Comparison of ENCODE assay signal across 21 cellular contexts in the genomic region with DNA sequence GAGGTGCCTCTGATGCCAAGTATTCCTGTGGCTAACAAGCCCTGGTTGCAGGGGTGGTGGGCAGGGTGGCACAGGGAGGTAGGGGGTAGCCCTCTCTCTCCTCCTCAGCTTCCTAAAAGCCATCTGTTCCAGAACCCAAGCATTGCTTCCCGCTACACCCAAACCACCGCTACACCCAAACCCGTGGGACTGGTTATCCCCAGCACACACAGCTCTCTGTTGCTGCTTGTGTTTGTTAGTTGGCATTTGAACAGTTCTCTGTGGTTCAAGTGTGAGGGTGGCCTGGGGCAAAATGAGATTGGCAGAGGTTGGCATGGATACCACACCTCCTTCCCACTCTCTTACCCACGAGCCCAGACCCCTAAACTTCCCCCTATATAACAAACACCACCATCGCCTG. TPM values are rescaled to one million over a fixed set of nuclear protein-coding genes. Genes with fewer than 3 reads are reported as not detected.
DNase-seq lines count a peak whose midpoint lies in the region; ATAC-seq, FAIRE-seq and TF ChIP-seq lines count a peak whose summit lies in the region.
"Had no signal": no experiment of that assay in that cellular context is flagged by ENCODE, and none has a peak within 500 bp of the region (broad histone marks: within the 10 kb centered on the region; RNA-seq: fewer than 3 reads in every experiment).

No MANE protein-coding gene starts in this region.

- no peaks in the 10 kb centered on the region for H3K27me3 Mint-ChIP-seq in CD14-positive monocyte (ENCODE audit: low read depth in 3 of 3)
- H3K27me3 Mint-ChIP-seq in CD4-positive, alpha-beta T cell, result peaks cover 7% of the 10 kb centered on the region

- TF ChIP-seq CTCF in CD14-positive monocyte (IDR thresholded peaks at IDR 0.05), result no peak
- TF ChIP-seq CTCF in RWPE2 (IDR thresholded peaks at IDR 0.05; ENCODE audit: poor library complexity, severe bottlenecking), result no peak
- TF ChIP-seq CTCF in epithelial cell of esophagus (IDR thresholded peaks at IDR 0.05; ENCODE audit: insufficient read depth, low read depth, low read length, missing control alignments), result no peak
- TF ChIP-seq CTCF in foreskin keratinocyte (conservative IDR thresholded peaks at IDR 0.05), result no peak
- TF ChIP-seq CTCF in kidney (IDR thresholded peaks at IDR 0.05; ENCODE audit: borderline replicate concordance, extremely low read depth, insufficient read depth), result no peak
- TF ChIP-seq CTCF in CD4-positive, alpha-beta T cell (IDR thresholded peaks at IDR 0.05), result no peak

- no peak overlapping the region for H3K9ac ChIP-seq in kidney (ENCODE audit: low read length in 2 of 2)
- H3K9ac ChIP-seq: BLaER1 had no signal

- H3K27ac ChIP-seq in RWPE2 (ENCODE audit: poor library complexity, severe bottlenecking) (peak overlapping the region; percentile 66), foreskin keratinocyte (peak overlapping the region; percentile 92), kidney (ENCODE audit: low read depth in 2 of 2, low read length in 2 of 2) (no peak overlapping the region)
- H3K27ac ChIP-seq in CD4-positive, alpha-beta T cell (ENCODE audit: low read depth, low read length), result no peak overlapping the region
- H3K27ac ChIP-seq: BLaER1 had no signal

- in situ Hi-C loops in KBM-7 (cut with MboI; ENCODE audit: low pct_unique_long_range_greater_than_20kb, low sequenced_read_pairs), result no loop called here

- H3K27ac Mint-ChIP-seq in CD14-positive monocyte, result peak overlapping the region; percentile 88 to 95 (median 93)
- H3K27ac Mint-ChIP-seq in CD4-positive, alpha-beta T cell, result no peak overlapping the region
- H3K27ac Mint-ChIP-seq: CD4-positive, CD25-positive, alpha-beta regulatory T cell had no signal

- FAIRE-seq in kidney (lab: Jason Lieb, UNC), result no peak
- FAIRE-seq: G401.6, GM12891, GM19239, H1 had no signal

- peaks cover 52% of the 10 kb centered on the region for H3K4me1 Mint-ChIP-seq in CD14-positive monocyte
- no peaks in the 10 kb centered on the region for H3K4me1 Mint-ChIP-seq in CD4-positive, alpha-beta T cell (ENCODE audit: low read depth)
- H3K4me1 Mint-ChIP-seq: CD4-positive, CD25-positive, alpha-beta regulatory T cell had no signal

- no peak overlapping the region for H3K4me3 Mint-ChIP-seq in CD14-positive monocyte
- no peak overlapping the region for H3K4me3 Mint-ChIP-seq in CD4-positive, alpha-beta T cell
- H3K4me3 Mint-ChIP-seq: CD4-positive, CD25-positive, alpha-beta regulatory T cell had no signal

- H3K9me3 ChIP-seq in RWPE2 (ENCODE audit: severe bottlenecking) (no peaks in the 10 kb centered on the region), kidney (ENCODE audit: control insufficient read depth in 1 of 2, low read length in 2 of 2) (no peaks in the 10 kb centered on the region)
- H3K9me3 ChIP-seq in CD4-positive, alpha-beta T cell (ENCODE audit: control insufficient read depth, low read length), result no peaks in the 10 kb centered on the region
- H3K9me3 ChIP-seq: BLaER1, HAP-1 had no signal

- H3K9me3 Mint-ChIP-seq in CD14-positive monocyte, result peaks cover 0 to 2% (median 0%) of the 10 kb centered on the region in 7 donors
- H3K9me3 Mint-ChIP-seq in CD4-positive, alpha-beta T cell, result no peaks in the 10 kb centered on the region
- H3K9me3 Mint-ChIP-seq: CD4-positive, CD25-positive, alpha-beta regulatory T cell had no signal

- CTCF ChIA-PET in CD4-positive, alpha-beta T cell (lab: Charles Lee), result no interaction called here

- H3K4me1 ChIP-seq in RWPE2 (ENCODE audit: insufficient read depth, poor library complexity, severe bottlenecking), result peaks cover 19% of the 10 kb centered on the region
- H3K4me1 ChIP-seq in foreskin keratinocyte, result peaks cover 22% of the 10 kb centered on the region
- no peaks in the 10 kb centered on the region for H3K4me1 ChIP-seq in kidney (ENCODE audit: control insufficient read depth in 1 of 2, insufficient read depth in 1 of 2, low read depth in 1 of 2, low read length in 2 of 2)
- H3K4me1 ChIP-seq: HAP-1 had no signal

- no peak overlapping the region for H3K4me3 ChIP-seq in RWPE2 (ENCODE audit: severe bottlenecking)
- no peak overlapping the region for H3K4me3 ChIP-seq in epithelial cell of esophagus (ENCODE audit: low read length)
- no peak overlapping the region for H3K4me3 ChIP-seq in kidney (ENCODE audit: low read length in 2 of 2)
- H3K4me3 ChIP-seq: BLaER1, HAP-1 had no signal

- intact Hi-C loops in CD14-positive monocyte (cut with micrococcal nuclease), result no loop called here
- intact Hi-C loops in kidney (cut with DNase I), result no loop called here
- intact Hi-C loops in CD4-positive, alpha-beta T cell (cut with DNase I, micrococcal nuclease), result no loop called here

- DNase-seq in CD14-positive monocyte (ENCODE audit: low spot score) (no peak), RWPE2 (ENCODE audit: low spot score) (peak; percentile 50), epithelial cell of esophagus (ENCODE audit: low read depth) (peak; percentile 69), foreskin keratinocyte (no peak), KBM-7 (no peak), kidney (no peak), NCI-H446 treated with DMSO at 0.1 percent for 48 hours (lab: John Stamatoyannopoulos, UW) (no peak)
- DNase-seq in CD4-positive, alpha-beta T cell, result no peak
- DNase-seq: 8988T; AML-193; Calu3; CD4-positive, CD25-positive, alpha-beta regulatory T cell; DMS 273 treated with DMSO at 0.1 percent for 48 hours; DMS79 treated with DMSO at 0.1 percent for 48 hours; EL had no signal

- no peaks in the 10 kb centered on the region for H3K36me3 ChIP-seq in RWPE2 (ENCODE audit: low read depth)
- H3K36me3 ChIP-seq in kidney (ENCODE audit: control insufficient read depth in 1 of 2, insufficient read depth in 2 of 2, low read length in 2 of 2), result no peaks in the 10 kb centered on the region
- H3K36me3 ChIP-seq: BLaER1, HAP-1 had no signal

- H3K36me3 Mint-ChIP-seq in CD14-positive monocyte, result no peaks in the 10 kb centered on the region
- no peaks in the 10 kb centered on the region for H3K36me3 Mint-ChIP-seq in CD4-positive, alpha-beta T cell (ENCODE audit: low read depth)
- H3K36me3 Mint-ChIP-seq: CD4-positive, CD25-positive, alpha-beta regulatory T cell had no signal

- H3K27me3 ChIP-seq in RWPE2 (ENCODE audit: insufficient read depth, poor library complexity, severe bottlenecking) (no peaks in the 10 kb centered on the region), foreskin keratinocyte (no peaks in the 10 kb centered on the region)
- H3K27me3 ChIP-seq in CD4-positive, alpha-beta T cell (ENCODE audit: control insufficient read depth, insufficient read depth, low read length), result no peaks in the 10 kb centered on the region
- H3K27me3 ChIP-seq: BLaER1 had no signal

- ATAC-seq in RWPE2 (ENCODE audit: low read depth), result no peak
- ATAC-seq in foreskin keratinocyte, result peak; percentile 45
- no peak for ATAC-seq in CD4-positive, alpha-beta T cell (ENCODE audit: poor library complexity)

- POLR2A ChIA-PET in CD4-positive, alpha-beta T cell (lab: Charles Lee), result interaction anchor here (0.9 kb wide), 1 partner anchor 199 kb away, joined by 3 read pairs; a partner anchor contains a TSS

RNA-seq across cellular contexts. Expression of a gene that starts 40.4 kb away (rescaled TPM):
- polyA plus RNA-seq in CD14-positive monocyte, result 10 to 100 TPM; 10.7 to 19.7 TPM
- total RNA-seq in foreskin keratinocyte, result 459 and 490 TPM in 2 replicates
- polyA plus RNA-seq in foreskin keratinocyte, result 365 and 441 TPM in 2 replicates
- total RNA-seq in kidney, result 637 TPM
- 581 TPM for polyA plus RNA-seq in kidney (ENCODE audit: insufficient read depth, low read depth, low replicate concordance)
- total RNA-seq in CD4-positive, alpha-beta T cell, result under 1 TPM; 0.78 to 0.80 TPM
- total RNA-seq: Calu3 had no signal
- polyA plus RNA-seq: CD4-positive, CD25-positive, alpha-beta regulatory T cell had no signal

RNA-seq across cellular contexts. Expression of a gene that starts 55.2 kb away (rescaled TPM):
- polyA plus RNA-seq in CD14-positive monocyte, result not detected
- total RNA-seq in foreskin keratinocyte, result 85.9 and 95.1 TPM in 2 replicates
- 26.4 and 26.8 TPM in 2 replicates for polyA plus RNA-seq in foreskin keratinocyte
- total RNA-seq in kidney, result 0.13 TPM
- polyA plus RNA-seq in kidney (ENCODE audit: insufficient read depth, low read depth, low replicate concordance), result 0.37 TPM
- not detected for total RNA-seq in CD4-positive, alpha-beta T cell
- total RNA-seq: Calu3; CD4-positive, CD25-positive, alpha-beta regulatory T cell had no signal

Comparison
In these comparisons a context has a peak if more than half of its experiments do, and no peak if none do; other contexts are left out.
1. DNase-seq: peak in RWPE2 (single experiment) and epithelial cell of esophagus (single experiment); none in CD14-positive monocyte (single experiment), foreskin keratinocyte (0 of 2), KBM-7 (single experiment), kidney (single experiment), CD4-positive, alpha-beta T cell (0 of 10) and NCI-H446 treated with DMSO at 0.1 percent for 48 hours (single experiment).
2. H3K27ac ChIP-seq: peak in RWPE2 (single experiment) and foreskin keratinocyte (single experiment); none in kidney (0 of 2) and CD4-positive, alpha-beta T cell (single experiment).
3. RNA of a gene that starts 40.4 kb away (total RNA-seq): 637 TPM in kidney (single experiment) and 459 to 490 TPM in foreskin keratinocyte; 0.78 to 0.80 TPM in CD4-positive, alpha-beta T cell; every median in the first group is over 100 times any median in the second.
4. RNA of a gene that starts 55.2 kb away (total RNA-seq): 85.9 to 95.1 TPM in foreskin keratinocyte; 0.13 TPM in kidney (single experiment) and not detected in CD4-positive, alpha-beta T cell; every median in the first group is over 10 times any median in the second.